In genomic region chr2:8622199-8622911, GRCh38 we compare ENCODE assay signal across 19 cellular contexts.
"Had no signal": no experiment of that assay in that cellular context is flagged by ENCODE, and none has a peak within 500 bp of the region (broad histone marks: within the 10 kb centered on the region; RNA-seq: fewer than 3 reads in every experiment).

No MANE protein-coding gene starts in this region.

- H3K9me3 ChIP-seq: body of pancreas, esophagus squamous epithelium, mucosa of descending colon, sigmoid colon, spleen, tibial artery, uterus had no signal

- H3K36me3 Mint-ChIP-seq: activated naive CD4-positive, alpha-beta T cell treated with anti-CD3 and anti-CD28 coated beads, Interleukin-2, amount 50 U/mL, for 24 hours; naive thymus-derived CD8-positive, alpha-beta T cell had no signal

- FAIRE-seq: endothelial cell of umbilical vein had no signal

- H3K27me3 Mint-ChIP-seq: activated naive CD4-positive, alpha-beta T cell treated with anti-CD3 and anti-CD28 coated beads, Interleukin-2, amount 50 U/mL, for 24 hours had no signal

- H3K79me2 ChIP-seq: hepatocyte had no signal

- H2AFZ ChIP-seq: hepatocyte had no signal

- H3K27ac ChIP-seq: esophagus squamous epithelium, sigmoid colon, tibial artery, uterus had no signal

- H3K4me3 ChIP-seq: body of pancreas, coronary artery, esophagus squamous epithelium, hepatocyte, mucosa of descending colon, sigmoid colon, spleen, tibial artery, uterus had no signal

- H3K4me2 ChIP-seq: hepatocyte had no signal

- H3K4me1 ChIP-seq: esophagus squamous epithelium, sigmoid colon, tibial artery had no signal

- ATAC-seq: body of pancreas; left lobe of liver; mucosa of descending colon; naive thymus-derived CD8-positive, alpha-beta T cell had no signal

- H3K9me3 Mint-ChIP-seq: activated naive CD4-positive, alpha-beta T cell treated with anti-CD3 and anti-CD28 coated beads, Interleukin-2, amount 50 U/mL, for 24 hours; activated T-helper 2 cell treated with anti-CD3 and anti-CD28 coated beads, Interferon-gamma antibody, Interleukin-2, Interleukin-4, amounts not matched to agents 10 μg/mL and 5 μg/mL and 100 μg/mL, durations not matched to agents 14 hours and 24 hours and 36 hours; naive thymus-derived CD8-positive, alpha-beta T cell had no signal

- H3K4me3 Mint-ChIP-seq: activated naive CD4-positive, alpha-beta T cell treated with anti-CD3 and anti-CD28 coated beads, Interleukin-2, amount 50 U/mL, for 24 hours; naive thymus-derived CD8-positive, alpha-beta T cell had no signal

- H3K27ac Mint-ChIP-seq: activated naive CD4-positive, alpha-beta T cell treated with anti-CD3 and anti-CD28 coated beads, Interleukin-2, amount 50 U/mL, for 24 hours; activated T-helper 2 cell treated with anti-CD3 and anti-CD28 coated beads, Interferon-gamma antibody, Interleukin-2, Interleukin-4, amounts not matched to agents 10 μg/mL and 5 μg/mL and 100 μg/mL, durations not matched to agents 14 hours and 24 hours and 36 hours had no signal

- H3K36me3 ChIP-seq: esophagus squamous epithelium, sigmoid colon, spleen, tibial artery, uterus had no signal

- H3K4me1 Mint-ChIP-seq: activated naive CD4-positive, alpha-beta T cell treated with anti-CD3 and anti-CD28 coated beads, Interleukin-2, amount 50 U/mL, for 24 hours; naive thymus-derived CD8-positive, alpha-beta T cell had no signal

- DNase-seq: amygdala; body of pancreas; central memory CD4-positive, alpha-beta T cell; effector CD4-positive, alpha-beta T cell; esophagus squamous epithelium; islet precursor cell; mammary epithelial cell; mucosa of descending colon; sigmoid colon; spleen; tibial artery; uterus had no signal

- H3K27me3 ChIP-seq: body of pancreas, hepatocyte, sigmoid colon, spleen, tibial artery, uterus had no signal
